ENCODE assay signal across 26 cellular contexts in genomic region chr17:78797213-78797612, GRCh38. TPM values are rescaled to one million over a fixed set of nuclear protein-coding genes. Genes with fewer than 3 reads are reported as not detected.
DNase-seq lines count a peak whose midpoint lies in the region; ATAC-seq and TF ChIP-seq lines count a peak whose summit lies in the region.
"Had no signal": no experiment of that assay in that cellular context is flagged by ENCODE, and none has a peak within 500 bp of the region (broad histone marks: within the 10 kb centered on the region; RNA-seq: fewer than 3 reads in every experiment).

No MANE protein-coding gene starts in this region.

- H3K4me1 ChIP-seq in BLaER1 treated with 17β-estradiol and CSF1 and Interleukin-3, amounts not matched to agents 10 nM and 100 nM, result peaks cover 76 to 92% (median 87%) of the 10 kb centered on the region in 10 experiments
- H3K4me1 ChIP-seq in IMR-90 (ENCODE audit: control insufficient read depth, insufficient read depth, low read length) (peaks cover 5% of the 10 kb centered on the region), breast epithelium (no peaks in the 10 kb centered on the region), MM.1S (ENCODE audit: low read length) (no peaks in the 10 kb centered on the region)
- H3K4me1 ChIP-seq: A549 had no signal

- peak overlapping the region in 10 of 11 experiments; percentile 20 to 66 (median 38); a peak in 12 of 22 replicates for H3K9ac ChIP-seq in BLaER1 treated with 17β-estradiol and CSF1 and Interleukin-3, amounts not matched to agents 10 nM and 100 nM
- H3K9ac ChIP-seq in IMR-90 (ENCODE audit: low read depth, low read length) (no peak overlapping the region), MM.1S (ENCODE audit: low read length) (no peak overlapping the region)
- H3K9ac ChIP-seq: GM23248, SK-N-SH had no signal

- no peak overlapping the region for H2BK5ac ChIP-seq in IMR-90 (ENCODE audit: low read depth, low read length, poor library complexity, severe bottlenecking)

- 100% methylated on average over 1 of the region's 11 CpGs; no CpG with 5 or more reads in 1 of the 2 experiments for WGBS in IMR-90 (ENCODE audit: extremely low coverage in 2 of 2, insufficient read length in 1 of 2), 2 experiments

- no peak overlapping the region for H3K23ac ChIP-seq in IMR-90 (ENCODE audit: low read depth, low read length)

- no peak overlapping the region for H2AK9ac ChIP-seq in IMR-90 (replicated peaks; ENCODE audit: low read depth, low read length, poor library complexity)

- H3K14ac ChIP-seq in IMR-90 (replicated peaks; ENCODE audit: low read depth, low read length), result no peak overlapping the region

- H3K27ac ChIP-seq in BLaER1 treated with 17β-estradiol and CSF1 and Interleukin-3, amounts not matched to agents 10 nM and 100 nM, result peak overlapping the region in 8 of 11 experiments; percentile 20 to 73 (median 60); a peak in 16 of 22 replicates
- H3K27ac ChIP-seq in IMR-90 (ENCODE audit: insufficient read depth, low read length), result peak overlapping the region; percentile 27; the same call in 1 of the 2 replicates
- H3K27ac ChIP-seq in dorsolateral prefrontal cortex, result peak overlapping the region in 46 of 59 donors; percentile 0 to 84 (median 43)
- no peak overlapping the region for H3K27ac ChIP-seq in breast epithelium
- no peak overlapping the region for H3K27ac ChIP-seq in MM.1S (ENCODE audit: low read length)
- H3K27ac ChIP-seq: A549, C4-2B had no signal

- DNase-seq in IMR-90 (no peak), dorsolateral prefrontal cortex (no peak), posterior vena cava (ENCODE audit: low spot score) (peak; percentile 49), breast epithelium (ENCODE audit: low spot score in 2 of 2) (no peak), MM.1S (no peak)
- DNase-seq: AML-193; CD8-positive, alpha-beta memory T cell; DND-41; GM23248; H7; KG1; NCI-H1048; NCI-H1417 treated with DMSO at 0.1 percent for 48 hours; NCI-H1694 treated with DMSO at 0.1 percent for 48 hours; NCI-H2081; NCI-H226; NCI-H510A; NCI-H69; SIG-M5; SK-N-SH; SW 1271 had no signal

- in situ Hi-C loops in IMR-90 (cut with MboI; ENCODE audit: low sequenced_read_pairs), result no loop called here

- peaks cover 9 to 85% (median 30%) of the 10 kb centered on the region in 11 experiments; a peak in 17 of 22 replicates for H4K20me1 ChIP-seq in BLaER1 treated with 17β-estradiol and CSF1 and Interleukin-3, amounts not matched to agents 10 nM and 100 nM
- H4K20me1 ChIP-seq in IMR-90 (ENCODE audit: insufficient read depth, low read length) (peaks cover 20% of the 10 kb centered on the region), MM.1S (ENCODE audit: insufficient read depth, low read length) (no peaks in the 10 kb centered on the region)

- CTCF ChIA-PET in IMR-90 (lab: Yijun Ruan, JAX), result no interaction called here

- no peak overlapping the region for H4K8ac ChIP-seq in IMR-90 (ENCODE audit: low read depth in 2 of 2, low read length in 2 of 2)

- peak overlapping the region; percentile 71 to 86 (median 81) for H3K4me2 ChIP-seq in BLaER1 treated with 17β-estradiol and CSF1 and Interleukin-3, amounts not matched to agents 10 nM and 100 nM
- H3K4me2 ChIP-seq in IMR-90 (ENCODE audit: low read depth, low read length) (no peak overlapping the region), MM.1S (ENCODE audit: low read depth, low read length) (no peak overlapping the region)
- H3K4me2 ChIP-seq: A549, SK-N-SH had no signal

- H4K5ac ChIP-seq in IMR-90 (ENCODE audit: low read depth, low read length), result no peak overlapping the region

- no peak overlapping the region for H3K4ac ChIP-seq in IMR-90 (ENCODE audit: low read depth, low read length)

- H4K91ac ChIP-seq in IMR-90 (ENCODE audit: insufficient read depth, low read depth, low read length), result no peak overlapping the region

- no peak overlapping the region for H3K18ac ChIP-seq in IMR-90 (ENCODE audit: low read depth, low read length)

- peaks cover 23% of the 10 kb centered on the region for H3K79me2 ChIP-seq in MM.1S (ENCODE audit: low read length)

- no peaks in the 10 kb centered on the region for H3F3A ChIP-seq in MM.1S (ENCODE audit: insufficient read depth, low read length)

- TF ChIP-seq CTCF in IMR-90 (conservative IDR thresholded peaks at IDR 0.05; ENCODE audit: low read depth, low read length), result no peak
- no peak for TF ChIP-seq CTCF in dorsolateral prefrontal cortex (IDR thresholded peaks at IDR 0.05 in 54 of 56, conservative IDR thresholded peaks at IDR 0.05 in 2 of 56; ENCODE audit: low read depth in 1 of 56, partially characterized antibody in 56 of 56)
- no peak for TF ChIP-seq CTCF in breast epithelium (IDR thresholded peaks at IDR 0.05)
- no peak for TF ChIP-seq CTCF in MM.1S (IDR thresholded peaks at IDR 0.05; ENCODE audit: low read length)

- H3K36me3 ChIP-seq in BLaER1 treated with 17β-estradiol and CSF1 and Interleukin-3, amounts not matched to agents 10 nM and 100 nM, result peaks cover 82 to 94% (median 89%) of the 10 kb centered on the region in 11 experiments
- H3K36me3 ChIP-seq in IMR-90 (ENCODE audit: control insufficient read depth, insufficient read depth, low read length) (peaks cover 62% of the 10 kb centered on the region), breast epithelium (no peaks in the 10 kb centered on the region), MM.1S (replicated peaks; ENCODE audit: insufficient read depth, low read length) (peaks cover 11% of the 10 kb centered on the region)

- H3K9me1 ChIP-seq in IMR-90 (ENCODE audit: insufficient read depth, low read length), result peaks cover 18% of the 10 kb centered on the region

- H2BK20ac ChIP-seq in IMR-90 (ENCODE audit: low read depth, low read length), result no peak overlapping the region

- dilution Hi-C loops in IMR-90 (cut with HindIII; ENCODE audit: low sequenced_read_pairs, unreplicated experiment), result no loop called here

- intact Hi-C loops in IMR-90 (cut with micrococcal nuclease) (no loop called here), dorsolateral prefrontal cortex (cut with DNase I) (loop anchor here (5.0 to 10.0 kb wide), 2 partner anchors 300 to 302 kb away; no protein-coding TSS in a partner anchor), posterior vena cava (cut with DNase I) (no loop called here), breast epithelium (cut with DNase I; ENCODE audit: low total_unique reads) (no loop called here)

- H2AK5ac ChIP-seq in IMR-90 (ENCODE audit: low read depth, low read length), result no peak overlapping the region

- H2AFZ ChIP-seq in IMR-90 (replicated peaks; ENCODE audit: low read length, poor library complexity) (no peak overlapping the region), MM.1S (ENCODE audit: low read length) (no peak overlapping the region)
- H2AFZ ChIP-seq: GM23248 had no signal

- H3K27me3 ChIP-seq in BLaER1 treated with 17β-estradiol and CSF1 and Interleukin-3, amounts not matched to agents 10 nM and 100 nM, result no peaks in the 10 kb centered on the region
- H3K27me3 ChIP-seq in IMR-90 (ENCODE audit: control insufficient read depth, insufficient read depth, low read length) (no peaks in the 10 kb centered on the region), dorsolateral prefrontal cortex (no peaks in the 10 kb centered on the region), breast epithelium (no peaks in the 10 kb centered on the region), MM.1S (replicated peaks; ENCODE audit: insufficient read depth, low read length) (no peaks in the 10 kb centered on the region)

- no peaks in the 10 kb centered on the region for H3K9me2 ChIP-seq in MM.1S (replicated peaks; ENCODE audit: insufficient read depth, low read length)
- H3K9me2 ChIP-seq: SK-N-SH had no signal

- no peak overlapping the region for H2BK15ac ChIP-seq in IMR-90 (ENCODE audit: low read depth, low read length)

- 0 out of 20 replicates have a peak overlapping the region, but pooled peaks of 1 of the 10 experiments have one; percentile 9 for H3K4me3 ChIP-seq in BLaER1 treated with 17β-estradiol and CSF1 and Interleukin-3, amounts not matched to agents 10 nM and 100 nM
- H3K4me3 ChIP-seq in IMR-90 (ENCODE audit: insufficient read depth, low read depth, low read length), result no peak overlapping the region
- no peak overlapping the region for H3K4me3 ChIP-seq in dorsolateral prefrontal cortex
- H3K4me3 ChIP-seq in breast epithelium, result no peak overlapping the region
- no peak overlapping the region for H3K4me3 ChIP-seq in MM.1S (ENCODE audit: low read length)
- H3K4me3 ChIP-seq: A549, GM23248 had no signal

- TF ChIP-seq POLR2A in IMR-90 (IDR thresholded peaks at IDR 0.05; ENCODE audit: low read depth, low read length) (no peak), breast epithelium (IDR thresholded peaks at IDR 0.05) (no peak)

- H3K9me3 ChIP-seq in BLaER1 treated with 17β-estradiol and CSF1 and Interleukin-3, amounts not matched to agents 10 nM and 100 nM (replicated peaks in 1 of 11), result no peaks in the 10 kb centered on the region
- no peaks in the 10 kb centered on the region for H3K9me3 ChIP-seq in IMR-90 (ENCODE audit: control insufficient read depth, insufficient read depth, low read length)
- H3K9me3 ChIP-seq in breast epithelium, result no peaks in the 10 kb centered on the region
- H3K9me3 ChIP-seq in MM.1S (replicated peaks; ENCODE audit: insufficient read depth, low read length), result no peaks in the 10 kb centered on the region
- H3K9me3 ChIP-seq: A549, SK-N-SH had no signal

- no peak for TF ChIP-seq RAD21 in IMR-90 (IDR thresholded peaks at IDR 0.05; ENCODE audit: low read length)

- POLR2A ChIA-PET in IMR-90 (lab: Charles Lee; ENCODE audit: unreplicated experiment), result no interaction called here

- ATAC-seq in IMR-90 (ENCODE audit: low read depth) (no peak), HG03469 (IDR thresholded peaks at IDR 0.05; ENCODE audit: unreplicated experiment) (no peak), HG02870 (IDR thresholded peaks at IDR 0.05; ENCODE audit: unreplicated experiment) (no peak)
- ATAC-seq: A549 had no signal

- no peak overlapping the region for H3K56ac ChIP-seq in IMR-90 (ENCODE audit: extremely low read depth, insufficient read depth, low read length)

- BruUV-seq in IMR-90 (replicated peaks; lab: Mats Ljungman, UMichigan), result no TSS peak

- peaks cover 9 to 63% of the 10 kb centered on the region in 2 experiments; a peak in 3 of 4 replicates for H3K79me1 ChIP-seq in IMR-90 (ENCODE audit: low read depth in 1 of 2, low read length in 2 of 2)

- no peak overlapping the region for H2BK120ac ChIP-seq in IMR-90 (ENCODE audit: low read depth, low read length)

RNA-seq across cellular contexts. Expression of gene CYTH1, which starts 15.1 kb away (rescaled TPM):
- 7.9 and 8.3 TPM in 2 replicates for total RNA-seq in IMR-90 (2012; rRNA removed)
- polyA plus RNA-seq in IMR-90 (2012; rRNA removed), result 10.1 and 12.4 TPM in 2 replicates
- polyA plus RNA-seq in IMR-90 (2012; cell fraction: cytosol; rRNA removed), result 6.2 and 9.0 TPM in 2 replicates
- 46.8 and 57.8 TPM in 2 replicates for polyA plus RNA-seq in IMR-90 (2012; cell fraction: nucleus; rRNA removed; ENCODE audit: low replicate concordance)
- total RNA-seq in dorsolateral prefrontal cortex, result 100 to 1,000 TPM in 67 of 120 experiments, 10 to 100 TPM in 53; 70.0 to 339 (median 108) TPM
- total RNA-seq in posterior vena cava, result 10 to 100 TPM; 27.0 to 42.9 TPM
- 10 to 100 TPM; 49.5 to 64.8 (median 50.7) TPM for total RNA-seq in breast epithelium

RNA-seq across cellular contexts. Expression of gene USP36, which starts 43.4 kb away (rescaled TPM):
- 28.3 and 30.6 TPM in 2 replicates for total RNA-seq in IMR-90 (2012; rRNA removed)
- 38.3 and 39.7 TPM in 2 replicates for polyA plus RNA-seq in IMR-90 (2012; rRNA removed)
- polyA plus RNA-seq in IMR-90 (2012; cell fraction: cytosol; rRNA removed), result 21.7 and 22.5 TPM in 2 replicates
- 135 and 196 TPM in 2 replicates for polyA plus RNA-seq in IMR-90 (2012; cell fraction: nucleus; rRNA removed; ENCODE audit: low replicate concordance)
- total RNA-seq in dorsolateral prefrontal cortex, result 10 to 100 TPM; 39.1 to 90.9 (median 60.5) TPM
- 10 to 100 TPM; 47.1 to 52.1 TPM for total RNA-seq in posterior vena cava
- 10 to 100 TPM; 50.2 to 58.8 (median 55.4) TPM for total RNA-seq in breast epithelium

Comparison
In these comparisons a context has a peak if more than half of its experiments do, and no peak if none do; other contexts are left out.
1. H3K27ac ChIP-seq: peak in BLaER1 treated with 17β-estradiol and CSF1 and Interleukin-3, amounts not matched to agents 10 nM and 100 nM (8 of 11), IMR-90 (single experiment) and dorsolateral prefrontal cortex (46 of 59); none in breast epithelium (0 of 2) and MM.1S (single experiment).
2. H3K4me2 ChIP-seq: peak in BLaER1 treated with 17β-estradiol and CSF1 and Interleukin-3, amounts not matched to agents 10 nM and 100 nM (11 of 11); none in IMR-90 (single experiment) and MM.1S (single experiment).
3. H3K9ac ChIP-seq: peak in BLaER1 treated with 17β-estradiol and CSF1 and Interleukin-3, amounts not matched to agents 10 nM and 100 nM (10 of 11); none in IMR-90 (single experiment) and MM.1S (single experiment).
4. intact Hi-C loops: an anchor here in dorsolateral prefrontal cortex (5.0 to 10.0 kb wide); none called in IMR-90, posterior vena cava and breast epithelium.